In the genomic region with DNA sequence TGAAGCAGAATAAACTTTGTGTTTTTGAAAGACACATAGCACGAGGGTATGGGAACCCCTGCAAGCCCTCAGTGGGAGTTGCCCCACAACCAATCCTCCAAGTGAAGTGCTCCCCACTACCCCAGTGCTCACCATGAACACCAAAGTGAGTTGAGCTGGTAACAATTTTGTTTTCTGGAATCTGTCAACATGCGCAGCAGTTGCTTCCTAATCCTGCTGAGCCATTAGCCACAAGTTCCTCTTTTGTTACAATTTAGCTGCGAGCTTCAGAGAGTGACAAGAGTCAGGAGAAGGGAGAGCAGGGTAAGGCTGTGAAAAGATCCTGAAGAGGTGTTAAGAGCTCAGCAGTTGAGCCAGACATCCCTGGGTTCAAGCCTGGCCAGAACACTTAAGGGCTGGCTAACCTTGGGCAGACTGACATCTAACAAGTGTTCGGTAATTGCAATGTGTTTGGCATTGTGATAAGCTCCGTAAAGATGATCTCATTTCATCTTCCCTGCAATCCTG, we compare ENCODE assay signal across 13 cellular contexts. TPM values are rescaled to one million over a fixed set of nuclear protein-coding genes. Genes with fewer than 3 reads are reported as not detected.
DNase-seq lines count a peak whose midpoint lies in the region; ATAC-seq and TF ChIP-seq lines count a peak whose summit lies in the region.
"Had no signal": no experiment of that assay in that cellular context is flagged by ENCODE, and none has a peak within 500 bp of the region (broad histone marks: within the 10 kb centered on the region; RNA-seq: fewer than 3 reads in every experiment).

No MANE protein-coding gene starts in this region.

- no peaks in the 10 kb centered on the region for H3K79me2 ChIP-seq in OCI-LY7 (ENCODE audit: insufficient read depth, low read depth, low read length)

- no TSS peak for BruUV-seq in OCI-LY7 (replicated peaks; lab: Mats Ljungman, UMichigan)

- no peaks in the 10 kb centered on the region for H4K20me1 ChIP-seq in OCI-LY7 (ENCODE audit: insufficient read depth, low read length)

- no peak for TF ChIP-seq CTCF in right atrium auricular region (IDR thresholded peaks at IDR 0.05)
- TF ChIP-seq CTCF in OCI-LY7 (conservative IDR thresholded peaks at IDR 0.05; ENCODE audit: low read length), result no peak
- no peak for TF ChIP-seq CTCF in fibroblast of mammary gland (conservative IDR thresholded peaks at IDR 0.05; ENCODE audit: control insufficient read depth, insufficient read depth, low read depth, low read length)
- no peak for TF ChIP-seq CTCF in testis (IDR thresholded peaks at IDR 0.05)

- H3K4me2 ChIP-seq in OCI-LY7 (ENCODE audit: low read length), result no peak overlapping the region

- no peaks in the 10 kb centered on the region for H3K27me3 ChIP-seq in right atrium auricular region
- no peaks in the 10 kb centered on the region for H3K27me3 ChIP-seq in testis

- H3K9me3 ChIP-seq in right atrium auricular region, result no peaks in the 10 kb centered on the region
- no peaks in the 10 kb centered on the region for H3K9me3 ChIP-seq in OCI-LY7 (ENCODE audit: low read length)
- no peaks in the 10 kb centered on the region for H3K9me3 ChIP-seq in testis

- DNase-seq in Right ventricle myocardium superior (no peak), right atrium auricular region (ENCODE audit: low spot score) (no peak), OCI-LY7 (ENCODE audit: low spot score) (peak; percentile 25), fibroblast of mammary gland (ENCODE audit: low read depth) (peak; percentile 8), testis (peak; percentile 14), NCI-H128 (lab: John Stamatoyannopoulos, UW; ENCODE audit: unreplicated experiment) (no peak), H4 (ENCODE audit: low spot score) (no peak)
- DNase-seq in central memory CD4-positive, alpha-beta T cell, result no peak
- DNase-seq: activated CD4-positive, CD25-positive, alpha-beta regulatory T cell treated with anti-CD3 and anti-CD28 coated beads, Interleukin-2, amount 50 U/mL, for 72 hours; activated gamma-delta T cell; cortex of kidney; NCI-H1105 treated with DMSO at 0.1 percent for 48 hours had no signal

- peak; percentile 43 for ATAC-seq in Right ventricle myocardium superior (ENCODE audit: poor library complexity)

- H3K4me3 ChIP-seq in right atrium auricular region (no peak overlapping the region), OCI-LY7 (ENCODE audit: low read depth, low read length, poor library complexity, severe bottlenecking) (no peak overlapping the region), fibroblast of mammary gland (ENCODE audit: control insufficient read depth, low read depth, low read length) (no peak overlapping the region), testis (no peak overlapping the region)
- H3K4me3 ChIP-seq: skin epidermis had no signal

- peaks cover 0 to 8% of the 10 kb centered on the region in 2 donors for H3K4me1 ChIP-seq in right atrium auricular region
- H3K4me1 ChIP-seq in OCI-LY7 (ENCODE audit: insufficient read depth, low read length, poor library complexity, severe bottlenecking), result peaks cover 8% of the 10 kb centered on the region
- no peaks in the 10 kb centered on the region for H3K4me1 ChIP-seq in testis

- H2AFZ ChIP-seq in OCI-LY7 (ENCODE audit: low read length), result no peak overlapping the region

- CTCF ChIA-PET in OCI-LY7 (lab: Charles Lee; ENCODE audit: unreplicated experiment), result interaction anchor here (0.8 kb wide), 1 partner anchor 12 kb away, joined by 3 read pairs; no protein-coding TSS in a partner anchor

- H3K27ac ChIP-seq in right atrium auricular region, result no peak overlapping the region
- no peak overlapping the region for H3K27ac ChIP-seq in OCI-LY7 (ENCODE audit: low read depth, low read length, poor library complexity, severe bottlenecking)
- no peak overlapping the region for H3K27ac ChIP-seq in testis
- H3K27ac ChIP-seq: skin epidermis had no signal

- intact Hi-C loops in Right ventricle myocardium superior (cut with DNase I) (loop anchor here (5.0 kb wide), 1 partner anchor 257 kb away; no protein-coding TSS in a partner anchor), OCI-LY7 (cut with micrococcal nuclease; ENCODE audit: unreplicated experiment) (no loop called here), testis (cut with DNase I; ENCODE audit: low total_unique reads) (no loop called here)

- H3K36me3 ChIP-seq in right atrium auricular region, result no peaks in the 10 kb centered on the region
- H3K36me3 ChIP-seq in OCI-LY7 (ENCODE audit: insufficient read depth, low read length), result no peaks in the 10 kb centered on the region
- no peaks in the 10 kb centered on the region for H3K36me3 ChIP-seq in testis (ENCODE audit: low read depth, missing control alignments)

- 25 to 28% methylated on average over 5 of the region's 5 CpGs for WGBS in testis, 2 donors

- no peaks in the 10 kb centered on the region for H3K9me2 ChIP-seq in OCI-LY7 (ENCODE audit: insufficient read depth, low read length)

- TF ChIP-seq POLR2A in testis (IDR thresholded peaks at IDR 0.05), result no peak

- POLR2A ChIA-PET in OCI-LY7 (lab: Charles Lee), result interaction anchor here (0.5 to 1.1 kb wide), 2 partner anchors 12 to 17 kb away, joined by 3 read pairs; no protein-coding TSS in a partner anchor

RNA-seq across cellular contexts. Expression of gene ASPHD2, which starts 24.2 kb away (rescaled TPM):
- total RNA-seq in Right ventricle myocardium superior (not detected), right atrium auricular region (under 1 TPM; 0.11 to 0.71 TPM), OCI-LY7 (2022) (5.5 and 6.1 TPM in 2 replicates), testis (1 to 10 TPM; 4.8 to 5.0 TPM)
- total RNA-seq in OCI-LY7 (2014; rRNA removed; shearing (Covaris generic)), result 5.8 and 6.5 TPM in 2 replicates
- 4.2 TPM for polyA plus RNA-seq in testis (ENCODE audit: insufficient read depth, low read depth, low replicate concordance)
- total RNA-seq in H4 (2014; rRNA removed; shearing (Covaris generic)), result 1.8 and 2.7 TPM in 2 replicates

Comparison
In these comparisons a context has a peak if more than half of its experiments do, and no peak if none do; other contexts are left out.
1. DNase-seq: peak in OCI-LY7 (single experiment), fibroblast of mammary gland (single experiment) and testis (single experiment); none in Right ventricle myocardium superior (single experiment), right atrium auricular region (single experiment), central memory CD4-positive, alpha-beta T cell (single experiment), NCI-H128 (single experiment) and H4 (single experiment).